24 cellular contexts compared by ENCODE assay signal in genomic region chrX:139224953-139225665, GRCh38.
DNase-seq lines count a peak whose midpoint lies in the region; ATAC-seq and TF ChIP-seq lines count a peak whose summit lies in the region.
"Had no signal": no experiment of that assay in that cellular context is flagged by ENCODE, and none has a peak within 500 bp of the region (broad histone marks: within the 10 kb centered on the region; RNA-seq: fewer than 3 reads in every experiment).

No MANE protein-coding gene starts in this region.

- no peaks in the 10 kb centered on the region for H3K9me3 ChIP-seq in HUES6 (ENCODE audit: control insufficient read depth, insufficient read depth, low read depth, low read length)
- H3K9me3 ChIP-seq in iPS-20b (ENCODE audit: insufficient read depth, low read depth, low read length), result no peaks in the 10 kb centered on the region
- no peaks in the 10 kb centered on the region for H3K9me3 ChIP-seq in gastrocnemius medialis
- H3K9me3 ChIP-seq: breast epithelium, Peyer's patch, SJSA1, thyroid gland had no signal

- H3K27ac ChIP-seq in HUES6 (ENCODE audit: low read depth, low read length) (peak overlapping the region; percentile 12; the same call in 1 of the 2 replicates), iPS-20b (ENCODE audit: low read length) (no peak overlapping the region), gastrocnemius medialis (peak overlapping the region; percentile 47 to 84 (median 70))
- H3K27ac ChIP-seq: breast epithelium, C4-2B, HL-60, Peyer's patch, SJSA1, thyroid gland had no signal

- H3K9ac ChIP-seq in HUES6 (ENCODE audit: low read length) (peak overlapping the region; percentile 0), iPS-20b (ENCODE audit: low read depth, low read length) (peak overlapping the region; percentile 20; the same call in 1 of the 2 replicates)

- H3K4me3 ChIP-seq in HUES6 (ENCODE audit: low read depth, low read length), result no peak overlapping the region
- no peak overlapping the region for H3K4me3 ChIP-seq in astrocyte of the spinal cord (ENCODE audit: low read depth, low read length)
- peak overlapping the region; percentile 40; the same call in 1 of the 2 replicates for H3K4me3 ChIP-seq in iPS-20b (ENCODE audit: low read length)
- peak overlapping the region in 3 of 4 donors; percentile 2 to 9 (median 4) for H3K4me3 ChIP-seq in gastrocnemius medialis
- H3K4me3 ChIP-seq: breast epithelium, GM12878, Peyer's patch, SJSA1, thyroid gland had no signal

- TF ChIP-seq POLR2A in gastrocnemius medialis (IDR thresholded peaks at IDR 0.05), result no peak

- peak; percentile 1 for DNase-seq in astrocyte of the spinal cord (ENCODE audit: low read depth, low spot score)
- peak in 1 of 2 donors; percentile 33 for DNase-seq in gastrocnemius medialis
- no peak for DNase-seq in MV-4-11 (lab: John Stamatoyannopoulos, UW)
- DNase-seq in occipital lobe (lab: John Stamatoyannopoulos, UW), result no peak
- DNase-seq: activated CD4-positive, alpha-beta T cell treated with anti-CD3 and anti-CD28 coated beads for 1 hour; activated CD8-positive, alpha-beta T cell treated with anti-CD3 and anti-CD28 coated beads, Interleukin-2, amount 10 ng/mL, durations not matched to agents 7 days and 5 days; activated gamma-delta T cell treated with Interleukin-2 at 50 U/mL for 16 hours; DND-41; IMR-90; mammary epithelial cell; NCI-H1417 treated with DMSO at 0.1 percent for 48 hours; NCI-H2107; NCI-H446 treated with DMSO at 0.1 percent for 48 hours; Peyer's patch; T-helper 1 cell had no signal

- peak; percentile 34 to 47 for ATAC-seq in gastrocnemius medialis
- no peak for ATAC-seq in HG03439 (IDR thresholded peaks at IDR 0.05; ENCODE audit: unreplicated experiment)
- ATAC-seq: activated CD8-positive, alpha-beta T cell treated with anti-CD3 and anti-CD28 coated beads, Interleukin-2, amount 10 ng/mL, durations not matched to agents 7 days and 5 days; GM12878 had no signal

- in situ Hi-C loops in astrocyte of the spinal cord (cut with HindIII; ENCODE audit: low sequenced_read_pairs) (no loop called here), gastrocnemius medialis (cut with MboI; ENCODE audit: low sequenced_read_pairs in 4 of 4) (loop anchor here in 1 of 4 donors (10.0 kb wide), 1 partner anchor 70 kb away; no protein-coding TSS in a partner anchor)

- H3K4me1 ChIP-seq in HUES6 (ENCODE audit: control insufficient read depth, insufficient read depth, low read length), result peaks cover 25% of the 10 kb centered on the region
- peaks cover 15% of the 10 kb centered on the region; the same call in 1 of the 2 replicates for H3K4me1 ChIP-seq in iPS-20b (ENCODE audit: insufficient read depth, low read length)
- H3K4me1 ChIP-seq in gastrocnemius medialis, result peaks cover 0 to 10% of the 10 kb centered on the region in 2 donors
- H3K4me1 ChIP-seq: breast epithelium, Peyer's patch, SJSA1, thyroid gland had no signal

- intact Hi-C loops in gastrocnemius medialis (cut with DNase I; ENCODE audit: low total_unique reads), result loop anchor here (2.0 kb wide), 1 partner anchor 74 kb away; no protein-coding TSS in a partner anchor

- H3K27me3 ChIP-seq in HUES6 (ENCODE audit: control insufficient read depth, insufficient read depth, low read length) (peaks cover 50% of the 10 kb centered on the region; the same call in 1 of the 2 replicates), iPS-20b (ENCODE audit: insufficient read depth, low read length) (peaks cover 12% of the 10 kb centered on the region), gastrocnemius medialis (no peaks in the 10 kb centered on the region)
- H3K27me3 ChIP-seq: Peyer's patch, SJSA1, thyroid gland had no signal

- TF ChIP-seq CTCF in astrocyte of the spinal cord (IDR thresholded peaks at IDR 0.05; ENCODE audit: low read depth, low read length) (no peak), gastrocnemius medialis (IDR thresholded peaks at IDR 0.05 in 4 of 5, conservative IDR thresholded peaks at IDR 0.05 in 1 of 5) (no peak)

- no peaks in the 10 kb centered on the region for H3K36me3 ChIP-seq in HUES6 (ENCODE audit: control insufficient read depth, insufficient read depth, low read length)
- H3K36me3 ChIP-seq in iPS-20b (ENCODE audit: insufficient read depth, low read depth, low read length), result no peaks in the 10 kb centered on the region
- no peaks in the 10 kb centered on the region for H3K36me3 ChIP-seq in gastrocnemius medialis
- H3K36me3 ChIP-seq: breast epithelium, Peyer's patch, SJSA1, thyroid gland had no signal

Comparison
In these comparisons a context has a peak if more than half of its experiments do, and no peak if none do; other contexts are left out.
1. H3K4me3 ChIP-seq: peak in iPS-20b (single experiment) and gastrocnemius medialis (3 of 4); none in HUES6 (single experiment) and astrocyte of the spinal cord (single experiment).